8 cellular contexts compared by ENCODE assay signal in genomic region chr1:169893645-169894423, GRCh38. TPM values are rescaled to one million over a fixed set of nuclear protein-coding genes. Genes with fewer than 3 reads are reported as not detected.
DNase-seq lines count a peak whose midpoint lies in the region; FAIRE-seq and TF ChIP-seq lines count a peak whose summit lies in the region.

A gene with protein sequence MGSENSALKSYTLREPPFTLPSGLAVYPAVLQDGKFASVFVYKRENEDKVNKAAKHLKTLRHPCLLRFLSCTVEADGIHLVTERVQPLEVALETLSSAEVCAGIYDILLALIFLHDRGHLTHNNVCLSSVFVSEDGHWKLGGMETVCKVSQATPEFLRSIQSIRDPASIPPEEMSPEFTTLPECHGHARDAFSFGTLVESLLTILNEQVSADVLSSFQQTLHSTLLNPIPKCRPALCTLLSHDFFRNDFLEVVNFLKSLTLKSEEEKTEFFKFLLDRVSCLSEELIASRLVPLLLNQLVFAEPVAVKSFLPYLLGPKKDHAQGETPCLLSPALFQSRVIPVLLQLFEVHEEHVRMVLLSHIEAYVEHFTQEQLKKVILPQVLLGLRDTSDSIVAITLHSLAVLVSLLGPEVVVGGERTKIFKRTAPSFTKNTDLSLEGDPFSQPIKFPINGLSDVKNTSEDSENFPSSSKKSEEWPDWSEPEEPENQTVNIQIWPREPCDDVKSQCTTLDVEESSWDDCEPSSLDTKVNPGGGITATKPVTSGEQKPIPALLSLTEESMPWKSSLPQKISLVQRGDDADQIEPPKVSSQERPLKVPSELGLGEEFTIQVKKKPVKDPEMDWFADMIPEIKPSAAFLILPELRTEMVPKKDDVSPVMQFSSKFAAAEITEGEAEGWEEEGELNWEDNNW (minus strand): TSS chr1:169893896. CDS start chr1:169888840, 5,056 bp downstream.

- H3K9me3 ChIP-seq in neuronal stem cell (replicated peaks in 1 of 2; ENCODE audit: control insufficient read depth in 2 of 2, insufficient read depth in 1 of 2, low read depth in 1 of 2, low read length in 2 of 2) = no peaks in the 10 kb centered on the region

- no peaks in the 10 kb centered on the region for H3K27me3 Mint-ChIP-seq in activated naive CD4-positive, alpha-beta T cell treated with anti-CD3 and anti-CD28 coated beads for 36 hours (ENCODE audit: low read depth)

- CTCF ChIA-PET in HEK293T (lab: Yijun Ruan, JAX) = interaction anchor here (0.6 kb wide), 1 partner anchor 52 kb away, joined by 7 read pairs; no protein-coding TSS in a partner anchor
- CTCF ChIA-PET in activated naive CD4-positive, alpha-beta T cell treated with anti-CD3 and anti-CD28 coated beads for 36 hours (lab: Charles Lee) = interaction anchor here (0.6 kb wide), 1 partner anchor 424 kb away, joined by 3 read pairs; no protein-coding TSS in a partner anchor

- peaks cover 3% of the 10 kb centered on the region for H3K36me3 Mint-ChIP-seq in activated naive CD4-positive, alpha-beta T cell treated with anti-CD3 and anti-CD28 coated beads for 36 hours (ENCODE audit: low read depth)

- peak within 1 kb of the TSS; percentile 55 for H3K4me2 ChIP-seq in neuronal stem cell (ENCODE audit: insufficient read depth, low read length, poor library complexity, severe bottlenecking)

- H3K36me3 ChIP-seq in neuronal stem cell (replicated peaks in 1 of 2; ENCODE audit: control insufficient read depth in 2 of 2, insufficient read depth in 2 of 2, low read length in 2 of 2) = no peaks in the 10 kb centered on the region

- peak within 1 kb of the TSS; percentile 87 for H3K4me3 Mint-ChIP-seq in activated naive CD4-positive, alpha-beta T cell treated with anti-CD3 and anti-CD28 coated beads for 36 hours

- H3K23ac ChIP-seq in neuronal stem cell (ENCODE audit: low read depth, low read length, poor library complexity) = peak within 1 kb of the TSS; percentile 52

- no peak within 1 kb of the TSS for H3K14ac ChIP-seq in neuronal stem cell (ENCODE audit: low read length)

- no peak within 1 kb of the TSS for H2BK120ac ChIP-seq in neuronal stem cell (ENCODE audit: low read depth, low read length)

- peak within 1 kb of the TSS; percentile 65 for H3K27ac ChIP-seq in neuronal stem cell (replicated peaks; ENCODE audit: low read length)

- H4K91ac ChIP-seq in neuronal stem cell (ENCODE audit: low read depth, low read length, poor library complexity) = no peak within 1 kb of the TSS

- peak within 1 kb of the TSS; percentile 93 for H3K18ac ChIP-seq in neuronal stem cell (ENCODE audit: low read length)

- H3K9ac ChIP-seq in neuronal stem cell (ENCODE audit: low read depth, low read length, poor library complexity) = peak within 1 kb of the TSS; percentile 90

- intact Hi-C loops in activated naive CD4-positive, alpha-beta T cell treated with anti-CD3 and anti-CD28 coated beads for 36 hours (cut with micrococcal nuclease) = loop anchor here (1.0 to 10.0 kb wide), 13 partner anchors 15 to 1959 kb away; partner anchors contain the start of genes BLZF1, DCAF6, FMO4 and GORAB

- H2BK15ac ChIP-seq in neuronal stem cell (ENCODE audit: low read length) = no peak within 1 kb of the TSS

- no peak within 1 kb of the TSS for H4K8ac ChIP-seq in neuronal stem cell (ENCODE audit: low read depth, low read length)

- peak; percentile 91 for DNase-seq in GF-D8 (lab: John Stamatoyannopoulos, UW)
- peak; percentile 97 for DNase-seq in HEK293T (ENCODE audit: extremely low spot score)
- peak; percentile 96 for DNase-seq in MV-4-11 (lab: John Stamatoyannopoulos, UW)
- peak; percentile 97 for DNase-seq in SK-MEL-5 (ENCODE audit: low read depth, low spot score)
- DNase-seq in activated naive CD4-positive, alpha-beta T cell treated with anti-CD3 and anti-CD28 coated beads for 36 hours = peak; percentile 94
- peak; percentile 87 to 92 for DNase-seq in frontal cortex (ENCODE audit: low spot score in 2 of 2)
- DNase-seq in neuronal stem cell (ENCODE audit: low spot score) = peak; percentile 95

- no peak within 1 kb of the TSS for H2BK12ac ChIP-seq in neuronal stem cell (ENCODE audit: low read length)

- no CpG with 5 or more reads among the region's 52 CpGs for WGBS in neuronal stem cell (ENCODE audit: extremely low coverage in 2 of 2, insufficient read length in 2 of 2, insufficient replicate concordance in 1 of 2), 2 donors

- peak within 1 kb of the TSS; percentile 67 to 94 for H3K4me3 ChIP-seq in neuronal stem cell (ENCODE audit: low read length in 2 of 2)

- POLR2A ChIA-PET in HEK293T (lab: Yijun Ruan, JAX) = interaction anchor here (0.7 to 2.1 kb wide), 13 partner anchors 9 to 638 kb away, joined by 3 to 11 read pairs (median 4); partner anchors contain the start of genes GORAB, KIFAP3 and METTL18

- H3K4me1 ChIP-seq in neuronal stem cell (ENCODE audit: control insufficient read depth in 2 of 2, insufficient read depth in 1 of 2, low read depth in 1 of 2, low read length in 2 of 2) = peaks cover 0 to 1% of the 10 kb centered on the region in 2 donors

- no peak for TF ChIP-seq CTCF in subcutaneous adipose tissue (IDR thresholded peaks at IDR 0.05; ENCODE audit: low read depth)

- peak within 1 kb of the TSS; percentile 79 for H2BK5ac ChIP-seq in neuronal stem cell (ENCODE audit: low read length)

- H3K4ac ChIP-seq in neuronal stem cell (ENCODE audit: low read length) = no peak within 1 kb of the TSS

- H3K79me1 ChIP-seq in neuronal stem cell (ENCODE audit: low read depth, low read length) = no peaks in the 10 kb centered on the region

- no peak within 1 kb of the TSS for H2AK5ac ChIP-seq in neuronal stem cell (ENCODE audit: low read depth, low read length)

- peak within 1 kb of the TSS; percentile 92 for H2AFZ ChIP-seq in neuronal stem cell (ENCODE audit: low read length)

- H3K27ac Mint-ChIP-seq in activated naive CD4-positive, alpha-beta T cell treated with anti-CD3 and anti-CD28 coated beads for 36 hours = peak within 1 kb of the TSS; percentile 100

- H3K4me1 Mint-ChIP-seq in activated naive CD4-positive, alpha-beta T cell treated with anti-CD3 and anti-CD28 coated beads for 36 hours (ENCODE audit: low read depth) = peaks cover 33% of the 10 kb centered on the region

- peaks cover 0 to 32% (median 0%) of the 10 kb centered on the region in 3 experiments for H3K27me3 ChIP-seq in neuronal stem cell (ENCODE audit: control insufficient read depth in 3 of 3, insufficient read depth in 3 of 3, low read depth in 1 of 3, low read length in 3 of 3)

- in situ Hi-C loops in SK-MEL-5 (cut with HindIII; ENCODE audit: low pct_unique_long_range_greater_than_20kb, low sequenced_read_pairs) = no loop called here

- peak; percentile 89 for FAIRE-seq in frontal cortex (lab: Jason Lieb, UNC)

- no peaks in the 10 kb centered on the region for H3K9me3 Mint-ChIP-seq in activated naive CD4-positive, alpha-beta T cell treated with anti-CD3 and anti-CD28 coated beads for 36 hours

TF ChIP-seq in HEK293T, 16 proteins besides CTCF, POLR2A, EP300 and RAD21:
- peak; percentile 96 for TF ChIP-seq NFRKB (IDR thresholded peaks at IDR 0.05)
- TF ChIP-seq BHLHE40 (IDR thresholded peaks at IDR 0.05; ENCODE audit: borderline replicate concordance) = no peak
- TF ChIP-seq SUZ12 (IDR thresholded peaks at IDR 0.05) = no peak
- no peak for TF ChIP-seq TARDBP (IDR thresholded peaks at IDR 0.05)
- TF ChIP-seq ZNF384 (IDR thresholded peaks at IDR 0.05) = no peak
- no peak for TF ChIP-seq ARNT (IDR thresholded peaks at IDR 0.05)
- TF ChIP-seq HDGF (IDR thresholded peaks at IDR 0.05; ENCODE audit: borderline replicate concordance) = no peak
- TF ChIP-seq SP1 (IDR thresholded peaks at IDR 0.05) = no peak
- TF ChIP-seq CTBP1 (IDR thresholded peaks at IDR 0.05; ENCODE audit: borderline replicate concordance) = no peak
- 0 out of 2 replicates have a peak, but pooled peaks have one; percentile 42 for TF ChIP-seq LEF1 (IDR thresholded peaks at IDR 0.05; ENCODE audit: borderline replicate concordance)
- TF ChIP-seq L3MBTL2 (conservative IDR thresholded peaks at IDR 0.05) = no peak
- peak; percentile 91 for TF ChIP-seq PKNOX1 (IDR thresholded peaks at IDR 0.05)
- peak; percentile 14; the same call in 1 of the 2 replicates for TF ChIP-seq FOXM1 (IDR thresholded peaks at IDR 0.05; ENCODE audit: borderline replicate concordance)
- TF ChIP-seq FOXK2 (IDR thresholded peaks at IDR 0.05) = 0 out of 2 replicates have a peak, but pooled peaks have one; percentile 22
- TF ChIP-seq ELF4 (IDR thresholded peaks at IDR 0.05) = peak; percentile 99
- TF ChIP-seq FOXA1 (IDR thresholded peaks at IDR 0.05) = no peak

RNA-seq across cellular contexts. Expression of the gene that starts here (rescaled TPM):
- 5.5 and 7.1 TPM in 2 replicates for total RNA-seq in SK-MEL-5 (2014; rRNA removed; shearing (Covaris generic))
- polyA plus RNA-seq in SK-MEL-5 (2015; cell fraction: cytosol; rRNA removed) = 2.0 and 6.2 TPM in 2 replicates
- polyA plus RNA-seq in SK-MEL-5 (2015; cell fraction: nucleus; rRNA removed) = 17.0 and 18.6 TPM in 2 replicates
- total RNA-seq in activated naive CD4-positive, alpha-beta T cell treated with anti-CD3 and anti-CD28 coated beads for 36 hours = 1 to 10 TPM; 8.8 TPM
- total RNA-seq in frontal cortex = 11.0 TPM
- polyA plus RNA-seq in neuronal stem cell (2013, experiment 1 of 2) = 4.3 TPM
- polyA plus RNA-seq in neuronal stem cell (2013, experiment 2 of 2) = 4.3 TPM
- 10 to 100 TPM in 3 of 4 donors, 1 to 10 TPM in 1; 8.7 to 15.2 (median 12.6) TPM for total RNA-seq in subcutaneous adipose tissue

Comparison
In these comparisons a context has a peak if more than half of its experiments do, and no peak if none do; other contexts are left out.
1. Peak in every context shown above with its lines: DNase-seq, H3K4me3 ChIP-seq and H3K27ac ChIP-seq.